In genomic region chr6:40881501-40881900, GRCh38 we compare ENCODE assay signal across 14 cellular contexts.
"Had no signal": no experiment of that assay in that cellular context is flagged by ENCODE, and none has a peak within 500 bp of the region (broad histone marks: within the 10 kb centered on the region; RNA-seq: fewer than 3 reads in every experiment).

No MANE protein-coding gene starts in this region.

- DNase-seq: activated CD4-positive, alpha-beta T cell treated with anti-CD3 and anti-CD28 coated beads, Interleukin-2, amount 50 U/mL, for 4 hours; activated effector memory CD4-positive, alpha-beta T cell treated with Interleukin-2 at 50 U/mL for 16 hours; activated naive CD4-positive, alpha-beta T cell treated with anti-CD3 and anti-CD28 coated beads, Interleukin-2, amount 50 U/mL, for 16 hours; activated T-cell treated with anti-CD3 and anti-CD28 coated beads, Interleukin-2, amount 50 U/mL, for 4 hours; dermis blood vessel endothelial cell; effector memory CD8-positive, alpha-beta T cell; foreskin keratinocyte; mesenchymal stem cell; natural killer cell; stimulated activated CD4-positive, alpha-beta T cell treated with anti-CD3 and anti-CD28 coated beads, Interleukin-12 subunit alpha, Interleukin-12 subunit beta, amount 100 ng/mL, for 4 hours; stimulated activated CD4-positive, alpha-beta T cell treated with anti-CD3 and anti-CD28 coated beads, Interleukin-2, amount 100 ng/mL, for 24 hours had no signal

- H3K4me3 Mint-ChIP-seq: activated T-cell treated with anti-CD3 and anti-CD28 coated beads, Interleukin-2, amount 50 U/mL, for 4 hours; effector memory CD8-positive, alpha-beta T cell; natural killer cell had no signal

- H3K27ac ChIP-seq: foreskin keratinocyte, neutrophil had no signal

- H3K36me3 ChIP-seq: neutrophil had no signal

- ATAC-seq: activated CD4-positive, CD25-positive, alpha-beta regulatory T cell treated with anti-CD3 and anti-CD28 coated beads, Interleukin-2, amount 50 U/mL, for 24 hours; activated T-cell treated with anti-CD3 and anti-CD28 coated beads, Interleukin-2, amount 50 U/mL, for 4 hours; effector memory CD8-positive, alpha-beta T cell; foreskin keratinocyte; natural killer cell had no signal

- H3K27me3 ChIP-seq: foreskin keratinocyte had no signal

- H3K9me3 ChIP-seq: neutrophil had no signal

- H3K27ac Mint-ChIP-seq: effector memory CD8-positive, alpha-beta T cell; natural killer cell had no signal

- FAIRE-seq: urothelium cell line had no signal
